In genomic region chr1:234613128-234613875, GRCh38 we compare ENCODE assay signal across 1 cellular context.
TF ChIP-seq lines count a peak whose summit lies in the region.

No MANE protein-coding gene starts in this region.

TF ChIP-seq in HepG2, 621 proteins besides CTCF, POLR2A, EP300 and RAD21 (continued from another document and continues in another):
- peak in 1 of 2 experiments; percentile 18; a peak in 1 of 4 replicates for TF ChIP-seq REST (IDR thresholded peaks at IDR 0.05; ENCODE audit: borderline replicate concordance in 1 of 2, low read depth in 1 of 2, low read length in 2 of 2)
- peak; percentile 48; the same call in 1 of the 2 replicates for TF ChIP-seq ETV5 (CRISPR knock-in tag; IDR thresholded peaks at IDR 0.05; ENCODE audit: borderline replicate concordance)
- TF ChIP-seq, protein P1, sequence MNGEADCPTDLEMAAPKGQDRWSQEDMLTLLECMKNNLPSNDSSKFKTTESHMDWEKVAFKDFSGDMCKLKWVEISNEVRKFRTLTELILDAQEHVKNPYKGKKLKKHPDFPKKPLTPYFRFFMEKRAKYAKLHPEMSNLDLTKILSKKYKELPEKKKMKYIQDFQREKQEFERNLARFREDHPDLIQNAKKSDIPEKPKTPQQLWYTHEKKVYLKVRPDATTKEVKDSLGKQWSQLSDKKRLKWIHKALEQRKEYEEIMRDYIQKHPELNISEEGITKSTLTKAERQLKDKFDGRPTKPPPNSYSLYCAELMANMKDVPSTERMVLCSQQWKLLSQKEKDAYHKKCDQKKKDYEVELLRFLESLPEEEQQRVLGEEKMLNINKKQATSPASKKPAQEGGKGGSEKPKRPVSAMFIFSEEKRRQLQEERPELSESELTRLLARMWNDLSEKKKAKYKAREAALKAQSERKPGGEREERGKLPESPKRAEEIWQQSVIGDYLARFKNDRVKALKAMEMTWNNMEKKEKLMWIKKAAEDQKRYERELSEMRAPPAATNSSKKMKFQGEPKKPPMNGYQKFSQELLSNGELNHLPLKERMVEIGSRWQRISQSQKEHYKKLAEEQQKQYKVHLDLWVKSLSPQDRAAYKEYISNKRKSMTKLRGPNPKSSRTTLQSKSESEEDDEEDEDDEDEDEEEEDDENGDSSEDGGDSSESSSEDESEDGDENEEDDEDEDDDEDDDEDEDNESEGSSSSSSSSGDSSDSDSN (CRISPR knock-in tag; IDR thresholded peaks at IDR 0.05) = peak; percentile 28
- TF ChIP-seq THRA (CRISPR knock-in tag; IDR thresholded peaks at IDR 0.05; ENCODE audit: borderline replicate concordance) = peak; percentile 58; the same call in 1 of the 2 replicates
- no peak for TF ChIP-seq ZNF713 (CRISPR knock-in tag; IDR thresholded peaks at IDR 0.05)
- TF ChIP-seq SRF (IDR thresholded peaks at IDR 0.05; ENCODE audit: low read depth, low read length) = peak; percentile 71
- peak; percentile 38; the same call in 1 of the 2 replicates for TF ChIP-seq FOSL2 (CRISPR knock-in tag; IDR thresholded peaks at IDR 0.05)
- no peak for TF ChIP-seq ATRX (CRISPR knock-in tag; IDR thresholded peaks at IDR 0.05; ENCODE audit: borderline replicate concordance)
- peak; percentile 55; the same call in 1 of the 2 replicates for TF ChIP-seq ATF2 (CRISPR knock-in tag; IDR thresholded peaks at IDR 0.05)
- TF ChIP-seq ATF4 (CRISPR knock-in tag; IDR thresholded peaks at IDR 0.05) = peak in 1 of 2 experiments; percentile 58; a peak in 1 of 4 replicates
- TF ChIP-seq MAFK (conservative IDR thresholded peaks at IDR 0.05 in 1 of 2, IDR thresholded peaks at IDR 0.05 in 1 of 2; ENCODE audit: low read length in 2 of 2) = peak in 1 of 2 experiments; percentile 13; a peak in 1 of 4 replicates
- 0 out of 2 replicates have a peak, but pooled peaks have one; percentile 52 for TF ChIP-seq ZNF264 (CRISPR knock-in tag; IDR thresholded peaks at IDR 0.05)
- no peak for TF ChIP-seq FOXA1 (IDR thresholded peaks at IDR 0.05)
- peak; percentile 2; the same call in 1 of the 2 replicates for TF ChIP-seq FOXA1 (CRISPR knock-in tag; IDR thresholded peaks at IDR 0.05)
- peak; percentile 20 for TF ChIP-seq U2AF1 (optimal IDR thresholded peaks at IDR 0.05; ENCODE audit: low read depth, low read length)
- TF ChIP-seq IRF1 (CRISPR knock-in tag; IDR thresholded peaks at IDR 0.05; ENCODE audit: low read depth) = no peak
- 0 out of 2 replicates have a peak, but pooled peaks have one; percentile 29 for TF ChIP-seq SNAPC2 (CRISPR knock-in tag; IDR thresholded peaks at IDR 0.05)
- TF ChIP-seq, protein P2, sequence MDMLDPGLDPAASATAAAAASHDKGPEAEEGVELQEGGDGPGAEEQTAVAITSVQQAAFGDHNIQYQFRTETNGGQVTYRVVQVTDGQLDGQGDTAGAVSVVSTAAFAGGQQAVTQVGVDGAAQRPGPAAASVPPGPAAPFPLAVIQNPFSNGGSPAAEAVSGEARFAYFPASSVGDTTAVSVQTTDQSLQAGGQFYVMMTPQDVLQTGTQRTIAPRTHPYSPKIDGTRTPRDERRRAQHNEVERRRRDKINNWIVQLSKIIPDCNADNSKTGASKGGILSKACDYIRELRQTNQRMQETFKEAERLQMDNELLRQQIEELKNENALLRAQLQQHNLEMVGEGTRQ (IDR thresholded peaks at IDR 0.05; ENCODE audit: low read depth, low read length) = peak; percentile 24; the same call in 1 of the 2 replicates
- TF ChIP-seq, protein P2 (CRISPR knock-in tag; IDR thresholded peaks at IDR 0.05; ENCODE audit: borderline replicate concordance) = peak; percentile 53
- TF ChIP-seq SMAD1 (CRISPR knock-in tag; IDR thresholded peaks at IDR 0.05; ENCODE audit: borderline replicate concordance, low read depth) = 0 out of 2 replicates have a peak, but pooled peaks have one; percentile 48
- peak; percentile 97 for TF ChIP-seq RBFOX2 (IDR thresholded peaks at IDR 0.05; ENCODE audit: low read depth, low read length)
- TF ChIP-seq, protein P3, sequence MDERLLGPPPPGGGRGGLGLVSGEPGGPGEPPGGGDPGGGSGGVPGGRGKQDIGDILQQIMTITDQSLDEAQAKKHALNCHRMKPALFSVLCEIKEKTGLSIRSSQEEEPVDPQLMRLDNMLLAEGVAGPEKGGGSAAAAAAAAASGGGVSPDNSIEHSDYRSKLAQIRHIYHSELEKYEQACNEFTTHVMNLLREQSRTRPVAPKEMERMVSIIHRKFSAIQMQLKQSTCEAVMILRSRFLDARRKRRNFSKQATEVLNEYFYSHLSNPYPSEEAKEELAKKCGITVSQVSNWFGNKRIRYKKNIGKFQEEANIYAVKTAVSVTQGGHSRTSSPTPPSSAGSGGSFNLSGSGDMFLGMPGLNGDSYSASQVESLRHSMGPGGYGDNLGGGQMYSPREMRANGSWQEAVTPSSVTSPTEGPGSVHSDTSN (CRISPR knock-in tag; IDR thresholded peaks at IDR 0.05) = no peak
- TF ChIP-seq TOPORS (CRISPR knock-in tag; IDR thresholded peaks at IDR 0.05) = peak; percentile 22; the same call in 1 of the 2 replicates
- TF ChIP-seq, protein P4, sequence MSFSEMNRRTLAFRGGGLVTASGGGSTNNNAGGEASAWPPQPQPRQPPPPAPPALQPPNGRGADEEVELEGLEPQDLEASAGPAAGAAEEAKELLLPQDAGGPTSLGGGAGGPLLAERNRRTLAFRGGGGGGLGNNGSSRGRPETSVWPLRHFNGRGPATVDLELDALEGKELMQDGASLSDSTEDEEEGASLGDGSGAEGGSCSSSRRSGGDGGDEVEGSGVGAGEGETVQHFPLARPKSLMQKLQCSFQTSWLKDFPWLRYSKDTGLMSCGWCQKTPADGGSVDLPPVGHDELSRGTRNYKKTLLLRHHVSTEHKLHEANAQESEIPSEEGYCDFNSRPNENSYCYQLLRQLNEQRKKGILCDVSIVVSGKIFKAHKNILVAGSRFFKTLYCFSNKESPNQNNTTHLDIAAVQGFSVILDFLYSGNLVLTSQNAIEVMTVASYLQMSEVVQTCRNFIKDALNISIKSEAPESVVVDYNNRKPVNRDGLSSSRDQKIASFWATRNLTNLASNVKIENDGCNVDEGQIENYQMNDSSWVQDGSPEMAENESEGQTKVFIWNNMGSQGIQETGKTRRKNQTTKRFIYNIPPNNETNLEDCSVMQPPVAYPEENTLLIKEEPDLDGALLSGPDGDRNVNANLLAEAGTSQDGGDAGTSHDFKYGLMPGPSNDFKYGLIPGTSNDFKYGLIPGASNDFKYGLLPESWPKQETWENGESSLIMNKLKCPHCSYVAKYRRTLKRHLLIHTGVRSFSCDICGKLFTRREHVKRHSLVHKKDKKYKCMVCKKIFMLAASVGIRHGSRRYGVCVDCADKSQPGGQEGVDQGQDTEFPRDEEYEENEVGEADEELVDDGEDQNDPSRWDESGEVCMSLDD (CRISPR knock-in tag; IDR thresholded peaks at IDR 0.05; ENCODE audit: borderline replicate concordance) = peak; percentile 92; the same call in 1 of the 2 replicates
- TF ChIP-seq SALL1 (CRISPR knock-in tag; IDR thresholded peaks at IDR 0.05) = peak; percentile 17; the same call in 1 of the 2 replicates
- 0 out of 2 replicates have a peak, but pooled peaks have one; percentile 10 for TF ChIP-seq MYPOP (CRISPR knock-in tag; IDR thresholded peaks at IDR 0.05)
- TF ChIP-seq NFE2 (CRISPR knock-in tag; IDR thresholded peaks at IDR 0.05) = no peak
- TF ChIP-seq ELF4 (CRISPR knock-in tag; IDR thresholded peaks at IDR 0.05; ENCODE audit: borderline replicate concordance) = peak; percentile 56; the same call in 1 of the 2 replicates
- TF ChIP-seq, protein P5, sequence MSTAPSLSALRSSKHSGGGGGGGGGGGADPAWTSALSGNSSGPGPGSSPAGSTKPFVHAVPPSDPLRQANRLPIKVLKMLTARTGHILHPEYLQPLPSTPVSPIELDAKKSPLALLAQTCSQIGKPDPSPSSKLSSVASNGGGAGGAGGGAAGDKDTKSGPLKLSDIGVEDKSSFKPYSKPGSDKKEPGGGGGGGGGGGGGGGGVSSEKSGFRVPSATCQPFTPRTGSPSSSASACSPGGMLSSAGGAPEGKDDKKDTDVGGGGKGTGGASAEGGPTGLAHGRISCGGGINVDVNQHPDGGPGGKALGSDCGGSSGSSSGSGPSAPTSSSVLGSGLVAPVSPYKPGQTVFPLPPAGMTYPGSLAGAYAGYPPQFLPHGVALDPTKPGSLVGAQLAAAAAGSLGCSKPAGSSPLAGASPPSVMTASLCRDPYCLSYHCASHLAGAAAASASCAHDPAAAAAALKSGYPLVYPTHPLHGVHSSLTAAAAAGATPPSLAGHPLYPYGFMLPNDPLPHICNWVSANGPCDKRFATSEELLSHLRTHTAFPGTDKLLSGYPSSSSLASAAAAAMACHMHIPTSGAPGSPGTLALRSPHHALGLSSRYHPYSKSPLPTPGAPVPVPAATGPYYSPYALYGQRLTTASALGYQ (CRISPR knock-in tag; IDR thresholded peaks at IDR 0.05) = 0 out of 2 replicates have a peak, but pooled peaks have one; percentile 55
- TF ChIP-seq ZNF354B (CRISPR knock-in tag; IDR thresholded peaks at IDR 0.05) = 0 out of 2 replicates have a peak, but pooled peaks have one; percentile 32
- TF ChIP-seq ZNF33A (CRISPR knock-in tag; IDR thresholded peaks at IDR 0.05; ENCODE audit: borderline replicate concordance) = no peak
- TF ChIP-seq ZSCAN9 (CRISPR knock-in tag; IDR thresholded peaks at IDR 0.05; ENCODE audit: borderline replicate concordance) = 0 out of 2 replicates have a peak, but pooled peaks have one; percentile 44
- peak; percentile 96 for TF ChIP-seq PAF1 (CRISPR knock-in tag; IDR thresholded peaks at IDR 0.05)
